ENCODE assay signal across 1 cellular context in the genomic region with DNA sequence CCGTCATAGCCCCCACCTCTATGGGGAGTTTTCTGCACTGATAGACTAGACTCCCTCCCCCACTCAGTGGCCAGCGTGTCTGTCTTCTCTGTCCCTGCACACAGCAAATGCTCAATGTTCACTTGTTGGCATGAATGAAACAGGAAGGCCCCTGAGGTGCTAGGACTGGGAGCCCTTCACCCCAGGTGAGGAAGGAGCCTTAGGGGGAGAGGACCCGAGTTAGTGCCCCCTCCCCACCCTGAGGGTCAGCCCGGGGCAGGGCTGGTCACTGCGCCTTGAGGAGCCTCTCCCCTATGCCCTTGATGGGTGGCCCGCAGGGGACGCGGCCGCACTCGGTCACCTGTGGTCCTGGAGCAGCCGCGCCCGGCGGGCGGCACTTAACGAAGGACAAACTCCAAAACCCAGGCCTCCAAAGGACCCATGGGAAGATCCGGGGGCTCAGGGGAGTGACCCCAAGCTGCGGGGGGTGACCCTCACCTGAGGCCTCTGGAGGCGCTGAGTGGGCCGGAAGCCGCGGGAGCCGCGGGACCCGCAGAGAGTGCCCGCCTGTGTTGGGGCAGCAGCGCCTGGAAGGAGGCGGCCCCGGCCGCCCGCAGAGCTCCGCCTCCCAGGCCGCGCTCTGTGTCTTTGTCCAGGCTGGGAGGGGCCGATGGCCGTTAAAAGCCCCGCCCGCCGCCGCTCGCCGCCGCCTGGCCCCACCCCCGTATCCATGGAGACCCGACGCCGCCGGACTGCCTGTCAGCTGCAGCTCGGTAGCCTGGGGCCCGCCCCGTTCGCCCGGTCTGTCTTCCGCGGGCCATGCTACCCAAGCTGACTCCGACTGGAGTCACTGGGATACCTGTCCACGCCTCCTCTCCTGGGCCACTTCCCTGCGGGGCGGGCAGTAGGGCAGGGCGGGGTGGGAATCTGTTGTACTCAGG.
TF ChIP-seq lines count a peak whose summit lies in the region.

No MANE protein-coding gene starts in this region.

TF ChIP-seq in H1, 55 proteins besides CTCF, POLR2A, EP300 and RAD21:
- TF ChIP-seq JUND (IDR thresholded peaks at IDR 0.05; ENCODE audit: low read length): no peak
- no peak for TF ChIP-seq RBBP5 (IDR thresholded peaks at IDR 0.05; ENCODE audit: borderline replicate concordance, low read depth, low read length)
- no peak for TF ChIP-seq CHD1 (IDR thresholded peaks at IDR 0.05; ENCODE audit: low read depth, low read length)
- no peak for TF ChIP-seq JUN (IDR thresholded peaks at IDR 0.05; ENCODE audit: low read depth, low read length)
- TF ChIP-seq CTBP2 (IDR thresholded peaks at IDR 0.05; ENCODE audit: borderline replicate concordance, insufficient read depth, insufficient read length, low read length): no peak
- TF ChIP-seq ZNF274 (IDR thresholded peaks at IDR 0.05; ENCODE audit: borderline replicate concordance, extremely low read depth, low read length): no peak
- no peak for TF ChIP-seq RFX5 (IDR thresholded peaks at IDR 0.05; ENCODE audit: borderline replicate concordance, low read depth, low read length)
- TF ChIP-seq FOSL1 (IDR thresholded peaks at IDR 0.05; ENCODE audit: insufficient read depth, low read depth, low read length): no peak
- no peak for TF ChIP-seq POLR2AphosphoS5 (IDR thresholded peaks at IDR 0.05; ENCODE audit: low read depth, low read length)
- no peak for TF ChIP-seq CBX8 (IDR thresholded peaks at IDR 0.05; ENCODE audit: borderline replicate concordance, low read depth, low read length)
- no peak for TF ChIP-seq BCL11A (IDR thresholded peaks at IDR 0.05; ENCODE audit: low read depth in 2 of 2, low read length in 2 of 2)
- TF ChIP-seq MAFK (IDR thresholded peaks at IDR 0.05; ENCODE audit: low read depth, low read length): no peak
- no peak for TF ChIP-seq MAX (IDR thresholded peaks at IDR 0.05)
- no peak for TF ChIP-seq SIX5 (IDR thresholded peaks at IDR 0.05; ENCODE audit: low read depth, low read length)
- no peak for TF ChIP-seq CBX5 (IDR thresholded peaks at IDR 0.05; ENCODE audit: low read depth, low read length)
- TF ChIP-seq PHF8 (conservative IDR thresholded peaks at IDR 0.05; ENCODE audit: low read depth, low read length): no peak
- TF ChIP-seq NANOG (IDR thresholded peaks at IDR 0.05; ENCODE audit: insufficient read depth, low read depth, low read length, poor library complexity, severe bottlenecking): peak; percentile 3
- no peak for TF ChIP-seq KDM5A (IDR thresholded peaks at IDR 0.05; ENCODE audit: low read length)
- peak; percentile 91 to 96; a peak in 3 of 4 replicates for TF ChIP-seq SIN3A (conservative IDR thresholded peaks at IDR 0.05 in 1 of 2, IDR thresholded peaks at IDR 0.05 in 1 of 2; ENCODE audit: low read depth in 1 of 2, low read length in 2 of 2)
- TF ChIP-seq SRF (IDR thresholded peaks at IDR 0.05; ENCODE audit: low read depth, low read length): no peak
- TF ChIP-seq RNF2 (IDR thresholded peaks at IDR 0.05; ENCODE audit: borderline replicate concordance, low read depth, low read length, missing control alignments, poor library complexity, severe bottlenecking): no peak
- no peak for TF ChIP-seq USF2 (IDR thresholded peaks at IDR 0.05; ENCODE audit: low read length)
- peak; percentile 36; the same call in 1 of the 2 replicates for TF ChIP-seq SP1 (IDR thresholded peaks at IDR 0.05; ENCODE audit: low read depth, low read length)
- no peak for TF ChIP-seq RXRA (IDR thresholded peaks at IDR 0.05; ENCODE audit: insufficient read depth, low read depth, low read length)
- TF ChIP-seq HDAC2 (IDR thresholded peaks at IDR 0.05; ENCODE audit: borderline replicate concordance in 1 of 2, low read depth in 2 of 2, low read length in 2 of 2): no peak
- no peak for TF ChIP-seq GABPA (IDR thresholded peaks at IDR 0.05; ENCODE audit: borderline replicate concordance, insufficient read depth, low read length)
- TF ChIP-seq CEBPB (IDR thresholded peaks at IDR 0.05; ENCODE audit: low read depth, low read length): no peak
- TF ChIP-seq KDM1A (IDR thresholded peaks at IDR 0.05; ENCODE audit: borderline replicate concordance, low read length): no peak
- peak; percentile 77 for TF ChIP-seq KDM4A (IDR thresholded peaks at IDR 0.05; ENCODE audit: low read depth, low read length, severe bottlenecking)
- no peak for TF ChIP-seq EZH2 (IDR thresholded peaks at IDR 0.05; ENCODE audit: low read depth, low read length, severe bottlenecking)
